In genomic region chr3:123773681-123774431, GRCh38 we compare ENCODE assay signal across 13 cellular contexts.
DNase-seq lines count a peak whose midpoint lies in the region; TF ChIP-seq lines count a peak whose summit lies in the region.
"Had no signal": no experiment of that assay in that cellular context is flagged by ENCODE, and none has a peak within 500 bp of the region (broad histone marks: within the 10 kb centered on the region; RNA-seq: fewer than 3 reads in every experiment).

No MANE protein-coding gene starts in this region.

- no peak for TF ChIP-seq CTCF in fibroblast of lung (conservative IDR thresholded peaks at IDR 0.05 in 1 of 2, IDR thresholded peaks at IDR 0.05 in 1 of 2; ENCODE audit: low read depth in 1 of 2, low read length in 2 of 2)

- H3K27me3 ChIP-seq in fibroblast of lung (ENCODE audit: control insufficient read depth, insufficient read depth, low read length) (no peaks in the 10 kb centered on the region), neuronal stem cell (ENCODE audit: control insufficient read depth in 3 of 3, insufficient read depth in 3 of 3, low read depth in 1 of 3, low read length in 3 of 3) (no peaks in the 10 kb centered on the region)
- H3K27me3 ChIP-seq: BLaER1 treated with 17β-estradiol and CSF1 and Interleukin-3, amounts not matched to agents 10 nM and 100 nM; breast epithelium; pancreas had no signal

- H2BK5ac ChIP-seq in neuronal stem cell (ENCODE audit: low read length) = no peak overlapping the region

- H3K27ac Mint-ChIP-seq in activated CD4-positive, alpha-beta memory T cell treated with anti-CD3 and anti-CD28 coated beads, Interleukin-2, amount 10 ng/mL, durations not matched to agents 7 days and 5 days = no peak overlapping the region

- peak overlapping the region; percentile 78 for H4K8ac ChIP-seq in neuronal stem cell (ENCODE audit: low read depth, low read length)

- H3K9ac ChIP-seq in fibroblast of lung (ENCODE audit: insufficient read depth, low read length) = no peak overlapping the region
- no peak overlapping the region for H3K9ac ChIP-seq in neuronal stem cell (ENCODE audit: low read depth, low read length, poor library complexity)
- H3K9ac ChIP-seq: BLaER1 treated with 17β-estradiol and CSF1 and Interleukin-3, amounts not matched to agents 10 nM and 100 nM had no signal

- no peak overlapping the region for H3K14ac ChIP-seq in neuronal stem cell (ENCODE audit: low read length)

- H3K4me3 Mint-ChIP-seq in activated CD4-positive, alpha-beta memory T cell treated with anti-CD3 and anti-CD28 coated beads, Interleukin-2, amount 10 ng/mL, durations not matched to agents 7 days and 5 days = no peak overlapping the region

- H3K18ac ChIP-seq in neuronal stem cell (ENCODE audit: low read length) = peak overlapping the region; percentile 62

- no peaks in the 10 kb centered on the region for H3K9me3 ChIP-seq in fibroblast of lung (ENCODE audit: control insufficient read depth, insufficient read depth, low read depth, low read length)
- no peaks in the 10 kb centered on the region for H3K9me3 ChIP-seq in neuronal stem cell (replicated peaks in 1 of 2; ENCODE audit: control insufficient read depth in 2 of 2, insufficient read depth in 1 of 2, low read depth in 1 of 2, low read length in 2 of 2)
- H3K9me3 ChIP-seq: BLaER1 treated with 17β-estradiol and CSF1 and Interleukin-3, amounts not matched to agents 10 nM and 100 nM; breast epithelium; pancreas had no signal

- H3K4ac ChIP-seq in neuronal stem cell (ENCODE audit: low read length) = no peak overlapping the region

- H3K4me1 ChIP-seq in fibroblast of lung (ENCODE audit: control insufficient read depth, extremely low read depth, insufficient read depth, low read length) (peaks cover 29% of the 10 kb centered on the region), neuronal stem cell (ENCODE audit: control insufficient read depth in 2 of 2, insufficient read depth in 1 of 2, low read depth in 1 of 2, low read length in 2 of 2) (peaks cover 4 to 6% of the 10 kb centered on the region in 2 donors)
- H3K4me1 ChIP-seq: breast epithelium, pancreas had no signal

- H3K4me1 Mint-ChIP-seq in activated CD4-positive, alpha-beta memory T cell treated with anti-CD3 and anti-CD28 coated beads, Interleukin-2, amount 10 ng/mL, durations not matched to agents 7 days and 5 days = no peaks in the 10 kb centered on the region

- H3K23ac ChIP-seq in neuronal stem cell (ENCODE audit: low read depth, low read length, poor library complexity) = no peak overlapping the region

- CTCF ChIA-PET in activated CD4-positive, alpha-beta memory T cell treated with anti-CD3 and anti-CD28 coated beads, Interleukin-2, amount 10 ng/mL, durations not matched to agents 7 days and 5 days (lab: Charles Lee) = no interaction called here

- H2BK120ac ChIP-seq in neuronal stem cell (ENCODE audit: low read depth, low read length) = no peak overlapping the region

- WGBS in neuronal stem cell (ENCODE audit: extremely low coverage in 2 of 2, insufficient read length in 2 of 2, insufficient replicate concordance in 1 of 2), 2 donors = no CpG with 5 or more reads among the region's 7 CpGs

- peak overlapping the region; percentile 39 for H2BK15ac ChIP-seq in neuronal stem cell (ENCODE audit: low read length)

- H3K36me3 ChIP-seq in fibroblast of lung (ENCODE audit: control insufficient read depth, insufficient read depth, low read length) (peaks cover 12% of the 10 kb centered on the region), neuronal stem cell (replicated peaks in 1 of 2; ENCODE audit: control insufficient read depth in 2 of 2, insufficient read depth in 2 of 2, low read length in 2 of 2) (peaks cover 0 to 1% of the 10 kb centered on the region in 2 donors)
- H3K36me3 ChIP-seq: breast epithelium, pancreas had no signal

- H4K20me1 ChIP-seq in fibroblast of lung (ENCODE audit: control insufficient read depth, extremely low read depth, insufficient read depth, low read length) = no peaks in the 10 kb centered on the region
- H4K20me1 ChIP-seq: BLaER1 treated with 17β-estradiol and CSF1 and Interleukin-3, amounts not matched to agents 10 nM and 100 nM had no signal

- H3K36me3 Mint-ChIP-seq in activated CD4-positive, alpha-beta memory T cell treated with anti-CD3 and anti-CD28 coated beads, Interleukin-2, amount 10 ng/mL, durations not matched to agents 7 days and 5 days (ENCODE audit: low read depth) = no peaks in the 10 kb centered on the region

- no peak overlapping the region for H2AK5ac ChIP-seq in neuronal stem cell (ENCODE audit: low read depth, low read length)

- POLR2A ChIA-PET in activated CD4-positive, alpha-beta memory T cell treated with anti-CD3 and anti-CD28 coated beads, Interleukin-2, amount 10 ng/mL, durations not matched to agents 7 days and 5 days (lab: Charles Lee) = no interaction called here

- H2AFZ ChIP-seq in fibroblast of lung (ENCODE audit: low read length) = no peak overlapping the region
- peak overlapping the region; percentile 64 for H2AFZ ChIP-seq in neuronal stem cell (ENCODE audit: low read length)

- DNase-seq in AG08396 (ENCODE audit: low spot score) (peak; percentile 54), NCI-H526 (lab: John Stamatoyannopoulos, UW) (peak; percentile 35 to 68), fibroblast of lung (ENCODE audit: low read depth in 2 of 2) (peak; percentile 82 to 97), neuronal stem cell (ENCODE audit: low spot score) (no peak), SIG-M5 (lab: John Stamatoyannopoulos, UW) (no peak), HT-29 (ENCODE audit: low spot score) (no peak), DMS153 treated with DMSO at 0.1 percent for 48 hours (lab: John Stamatoyannopoulos, UW; ENCODE audit: unreplicated experiment) (no peak)
- DNase-seq in activated CD4-positive, alpha-beta memory T cell treated with anti-CD3 and anti-CD28 coated beads, Interleukin-2, amount 10 ng/mL, durations not matched to agents 7 days and 5 days = no peak
- DNase-seq: NCI-H146, pancreas, SHP77 had no signal

- peaks cover 11% of the 10 kb centered on the region for H3K27me3 Mint-ChIP-seq in activated CD4-positive, alpha-beta memory T cell treated with anti-CD3 and anti-CD28 coated beads, Interleukin-2, amount 10 ng/mL, durations not matched to agents 7 days and 5 days

- H3K4me3 ChIP-seq in fibroblast of lung (replicated peaks in 1 of 4; ENCODE audit: control extremely low read depth in 1 of 4, insufficient read depth in 1 of 4, low read depth in 3 of 4, low read length in 4 of 4) (no peak overlapping the region), neuronal stem cell (ENCODE audit: low read length in 2 of 2) (no peak overlapping the region)
- H3K4me3 ChIP-seq: BLaER1 treated with 17β-estradiol and CSF1 and Interleukin-3, amounts not matched to agents 10 nM and 100 nM; breast epithelium; pancreas had no signal

- H3K79me2 ChIP-seq in fibroblast of lung (ENCODE audit: control insufficient read depth, insufficient read depth, low read length) = peaks cover 19% of the 10 kb centered on the region

- peak overlapping the region; percentile 69 for H3K27ac ChIP-seq in fibroblast of lung (ENCODE audit: insufficient read depth, low read length)
- no peak overlapping the region for H3K27ac ChIP-seq in neuronal stem cell (replicated peaks; ENCODE audit: low read length)
- H3K27ac ChIP-seq: BLaER1 treated with 17β-estradiol and CSF1 and Interleukin-3, amounts not matched to agents 10 nM and 100 nM; pancreas had no signal

- H4K91ac ChIP-seq in neuronal stem cell (ENCODE audit: low read depth, low read length, poor library complexity) = no peak overlapping the region

- peak overlapping the region; percentile 47 for H3K4me2 ChIP-seq in fibroblast of lung (ENCODE audit: extremely low read depth, insufficient read depth, low read length)
- no peak overlapping the region for H3K4me2 ChIP-seq in neuronal stem cell (ENCODE audit: insufficient read depth, low read length, poor library complexity, severe bottlenecking)
- H3K4me2 ChIP-seq: BLaER1 treated with 17β-estradiol and CSF1 and Interleukin-3, amounts not matched to agents 10 nM and 100 nM had no signal

- H3K9me3 Mint-ChIP-seq in activated CD4-positive, alpha-beta memory T cell treated with anti-CD3 and anti-CD28 coated beads, Interleukin-2, amount 10 ng/mL, durations not matched to agents 7 days and 5 days = no peaks in the 10 kb centered on the region

- H3K79me1 ChIP-seq in neuronal stem cell (ENCODE audit: low read depth, low read length) = peaks cover 2% of the 10 kb centered on the region

- H2BK12ac ChIP-seq in neuronal stem cell (ENCODE audit: low read length) = peak overlapping the region; percentile 8

Comparison
In these comparisons a context has a peak if more than half of its experiments do, and no peak if none do; other contexts are left out.
1. DNase-seq: peak in AG08396 (single experiment), NCI-H526 (2 of 2) and fibroblast of lung (2 of 2); none in neuronal stem cell (single experiment), SIG-M5 (single experiment), HT-29 (single experiment), activated CD4-positive, alpha-beta memory T cell treated with anti-CD3 and anti-CD28 coated beads, Interleukin-2, amount 10 ng/mL, durations not matched to agents 7 days and 5 days (single experiment) and DMS153 treated with DMSO at 0.1 percent for 48 hours (single experiment).